21 cellular contexts compared by ENCODE assay signal in genomic region chr2:15355386-15355785, GRCh38.
"Had no signal": no experiment of that assay in that cellular context is flagged by ENCODE, and none has a peak within 500 bp of the region (broad histone marks: within the 10 kb centered on the region; RNA-seq: fewer than 3 reads in every experiment).

No MANE protein-coding gene starts in this region.

- H3K27me3 ChIP-seq: breast epithelium, esophagus muscularis mucosa, right lobe of liver had no signal

- H3K27ac Mint-ChIP-seq: activated B cell treated with CpG ODN at 0.5 μM for 24 hours; activated CD8-positive, alpha-beta memory T cell treated with anti-CD3 and anti-CD28 coated beads, Interleukin-2, amount 10 ng/mL, durations not matched to agents 7 days and 5 days; activated CD8-positive, alpha-beta T cell treated with anti-CD3 and anti-CD28 coated beads, Interleukin-2, amount 10 ng/mL, durations not matched to agents 7 days and 5 days; activated naive CD8-positive, alpha-beta T cell treated with anti-CD3 and anti-CD28 coated beads, Interleukin-2, amount 50 U/mL, for 24 hours; activated T-helper 2 cell treated with anti-CD3 and anti-CD28 coated beads, Interferon-gamma antibody, Interleukin-2, Interleukin-4, amounts not matched to agents 10 μg/mL and 5 μg/mL and 100 μg/mL, durations not matched to agents 14 hours and 24 hours and 36 hours; naive thymus-derived CD4-positive, alpha-beta T cell; stimulated activated naive CD8-positive, alpha-beta T cell treated with anti-CD3 and anti-CD28 coated beads, Interleukin-15, Interleukin-2, amounts not matched to agents 100 ng/mL and 50 ng/mL, for 24 hours had no signal

- H3K4me3 ChIP-seq: breast epithelium, esophagus muscularis mucosa, right lobe of liver, skin epidermis, thoracic aorta had no signal

- H3K27ac ChIP-seq: breast epithelium, esophagus muscularis mucosa, right lobe of liver, skin epidermis, thoracic aorta had no signal

- H3K4me1 Mint-ChIP-seq: activated B cell treated with CpG ODN at 0.5 μM for 24 hours; activated CD8-positive, alpha-beta memory T cell treated with anti-CD3 and anti-CD28 coated beads, Interleukin-2, amount 10 ng/mL, durations not matched to agents 7 days and 5 days; activated naive CD4-positive, alpha-beta T cell treated with anti-CD3 and anti-CD28 coated beads, Interleukin-2, amount 50 U/mL, for 24 hours; naive thymus-derived CD4-positive, alpha-beta T cell had no signal

- H3K4me1 ChIP-seq: breast epithelium, esophagus muscularis mucosa had no signal

- H3K9me3 ChIP-seq: breast epithelium, esophagus muscularis mucosa, right lobe of liver, thoracic aorta had no signal

- H3K36me3 ChIP-seq: breast epithelium, thoracic aorta had no signal

- H3K4me3 Mint-ChIP-seq: activated B cell treated with CpG ODN at 0.5 μM for 24 hours; activated CD8-positive, alpha-beta memory T cell treated with anti-CD3 and anti-CD28 coated beads, Interleukin-2, amount 10 ng/mL, durations not matched to agents 7 days and 5 days; activated CD8-positive, alpha-beta T cell treated with anti-CD3 and anti-CD28 coated beads, Interleukin-2, amount 10 ng/mL, durations not matched to agents 7 days and 5 days; activated naive CD4-positive, alpha-beta T cell treated with anti-CD3 and anti-CD28 coated beads, Interleukin-2, amount 50 U/mL, for 24 hours; activated naive CD8-positive, alpha-beta T cell treated with anti-CD3 and anti-CD28 coated beads, Interleukin-2, amount 50 U/mL, for 24 hours; naive thymus-derived CD4-positive, alpha-beta T cell; stimulated activated naive CD8-positive, alpha-beta T cell treated with anti-CD3 and anti-CD28 coated beads, Interleukin-15, Interleukin-2, amounts not matched to agents 100 ng/mL and 50 ng/mL, for 24 hours had no signal

- DNase-seq: activated B cell treated with CpG ODN at 0.5 μM for 24 hours; activated CD4-positive, alpha-beta T cell treated with anti-CD3 and anti-CD28 coated beads, Interleukin-2, amount 50 U/mL, for 1 hour; activated CD8-positive, alpha-beta memory T cell treated with anti-CD3 and anti-CD28 coated beads, Interleukin-2, amount 10 ng/mL, durations not matched to agents 7 days and 5 days; activated CD8-positive, alpha-beta T cell treated with anti-CD3 and anti-CD28 coated beads, Interleukin-2, amount 10 ng/mL, durations not matched to agents 7 days and 5 days; activated naive CD8-positive, alpha-beta T cell treated with anti-CD3 and anti-CD28 coated beads, Interleukin-2, amount 50 U/mL, for 24 hours; activated T-cell treated with anti-CD3 and anti-CD28 coated beads, Interleukin-2, amount 50 U/mL, for 48 hours; central memory CD4-positive, alpha-beta T cell; left ventricle myocardium superior; naive thymus-derived CD4-positive, alpha-beta T cell; posterior cingulate gyrus; right lobe of liver; stimulated activated CD4-positive, alpha-beta T cell treated with anti-CD3 and anti-CD28 coated beads, Interleukin-12 subunit alpha, Interleukin-12 subunit beta, amount 100 ng/mL, for 4 hours; stimulated activated CD4-positive, alpha-beta T cell treated with anti-CD3 and anti-CD28 coated beads, Interleukin-4, amount 100 ng/mL, for 1 hour; T-helper 2 cell had no signal

- H3K9me3 Mint-ChIP-seq: activated B cell treated with CpG ODN at 0.5 μM for 24 hours; activated naive CD4-positive, alpha-beta T cell treated with anti-CD3 and anti-CD28 coated beads, Interleukin-2, amount 50 U/mL, for 24 hours; activated naive CD8-positive, alpha-beta T cell treated with anti-CD3 and anti-CD28 coated beads, Interleukin-2, amount 50 U/mL, for 24 hours; activated T-helper 2 cell treated with anti-CD3 and anti-CD28 coated beads, Interferon-gamma antibody, Interleukin-2, Interleukin-4, amounts not matched to agents 10 μg/mL and 5 μg/mL and 100 μg/mL, durations not matched to agents 14 hours and 24 hours and 36 hours; naive thymus-derived CD4-positive, alpha-beta T cell; stimulated activated naive CD8-positive, alpha-beta T cell treated with anti-CD3 and anti-CD28 coated beads, Interleukin-15, Interleukin-2, amounts not matched to agents 100 ng/mL and 50 ng/mL, for 24 hours had no signal

- H3K27me3 Mint-ChIP-seq: activated B cell treated with CpG ODN at 0.5 μM for 24 hours; activated CD8-positive, alpha-beta memory T cell treated with anti-CD3 and anti-CD28 coated beads, Interleukin-2, amount 10 ng/mL, durations not matched to agents 7 days and 5 days; activated naive CD4-positive, alpha-beta T cell treated with anti-CD3 and anti-CD28 coated beads, Interleukin-2, amount 50 U/mL, for 24 hours; activated naive CD8-positive, alpha-beta T cell treated with anti-CD3 and anti-CD28 coated beads, Interleukin-2, amount 50 U/mL, for 24 hours; naive thymus-derived CD4-positive, alpha-beta T cell; stimulated activated naive CD8-positive, alpha-beta T cell treated with anti-CD3 and anti-CD28 coated beads, Interleukin-15, Interleukin-2, amounts not matched to agents 100 ng/mL and 50 ng/mL, for 24 hours had no signal

- ATAC-seq: activated CD8-positive, alpha-beta memory T cell treated with anti-CD3 and anti-CD28 coated beads, Interleukin-2, amount 10 ng/mL, durations not matched to agents 7 days and 5 days; activated CD8-positive, alpha-beta T cell treated with anti-CD3 and anti-CD28 coated beads, Interleukin-2, amount 10 ng/mL, durations not matched to agents 7 days and 5 days; activated naive CD8-positive, alpha-beta T cell treated with anti-CD3 and anti-CD28 coated beads, Interleukin-2, amount 50 U/mL, for 24 hours; left ventricle myocardium superior; naive thymus-derived CD4-positive, alpha-beta T cell; right lobe of liver had no signal
